ENCODE assay signal across 15 cellular contexts in genomic region chr1:8455700-8456305, GRCh38.
DNase-seq lines count a peak whose midpoint lies in the region; ATAC-seq, FAIRE-seq and TF ChIP-seq lines count a peak whose summit lies in the region.
"Had no signal": no experiment of that assay in that cellular context is flagged by ENCODE, and none has a peak within 500 bp of the region (broad histone marks: within the 10 kb centered on the region; RNA-seq: fewer than 3 reads in every experiment).

No MANE protein-coding gene starts in this region.

- no peaks in the 10 kb centered on the region for H3K79me2 ChIP-seq in mammary epithelial cell (ENCODE audit: insufficient read depth, low read length)
- peaks cover 56% of the 10 kb centered on the region for H3K79me2 ChIP-seq in smooth muscle cell (ENCODE audit: low read depth)

- no TSS peak for BruUV-seq in mammary epithelial cell (replicated peaks; lab: Mats Ljungman, UMichigan)

- no peak overlapping the region for H3K27ac ChIP-seq in mammary epithelial cell (ENCODE audit: insufficient read depth, low read depth, low read length)
- H3K27ac ChIP-seq in kidney (ENCODE audit: low read depth in 2 of 2, low read length in 2 of 2) = peak overlapping the region; percentile 39 to 56
- peak overlapping the region; percentile 89 for H3K27ac ChIP-seq in smooth muscle cell (ENCODE audit: low read depth)

- peak; percentile 33 for FAIRE-seq in H54 (lab: Jason Lieb, UNC)
- FAIRE-seq in kidney (lab: Jason Lieb, UNC) = no peak

- no peaks in the 10 kb centered on the region for H4K20me1 ChIP-seq in mammary epithelial cell (ENCODE audit: insufficient read depth, low read length)
- peaks cover 31% of the 10 kb centered on the region for H4K20me1 ChIP-seq in smooth muscle cell (ENCODE audit: low read depth)

- H3K4me2 ChIP-seq in mammary epithelial cell (ENCODE audit: insufficient read depth, low read depth, low read length) (peak overlapping the region; percentile 20), smooth muscle cell (peak overlapping the region; percentile 73)

- H3K4me3 ChIP-seq in mammary epithelial cell (replicated peaks in 1 of 3; ENCODE audit: insufficient read depth in 1 of 3, low read depth in 2 of 3, low read length in 3 of 3) (no peak overlapping the region), kidney (ENCODE audit: low read length in 2 of 2) (no peak overlapping the region), smooth muscle cell (no peak overlapping the region)

- H3K9me3 ChIP-seq in mammary epithelial cell (replicated peaks; ENCODE audit: insufficient read depth, low read length) (no peaks in the 10 kb centered on the region), kidney (ENCODE audit: control insufficient read depth in 1 of 2, low read length in 2 of 2) (no peaks in the 10 kb centered on the region), smooth muscle cell (replicated peaks; ENCODE audit: low read depth) (no peaks in the 10 kb centered on the region)

- dilution Hi-C loops in mammary epithelial cell (cut with HindIII; ENCODE audit: low sequenced_read_pairs) = no loop called here

- no peak for TF ChIP-seq CTCF in mammary epithelial cell (conservative IDR thresholded peaks at IDR 0.05 in 1 of 2, IDR thresholded peaks at IDR 0.05 in 1 of 2; ENCODE audit: extremely low read depth in 1 of 2, insufficient read depth in 1 of 2, low read depth in 1 of 2, low read length in 2 of 2)
- no peak for TF ChIP-seq CTCF in kidney (IDR thresholded peaks at IDR 0.05; ENCODE audit: borderline replicate concordance, extremely low read depth, insufficient read depth)
- TF ChIP-seq CTCF in smooth muscle cell (IDR thresholded peaks at IDR 0.05; ENCODE audit: borderline replicate concordance, insufficient read depth, poor library complexity, severe bottlenecking) = no peak

- H2AFZ ChIP-seq in mammary epithelial cell (ENCODE audit: low read depth, low read length) = no peak overlapping the region
- no peak overlapping the region for H2AFZ ChIP-seq in smooth muscle cell (ENCODE audit: low read depth)

- H3K27me3 ChIP-seq in mammary epithelial cell (ENCODE audit: insufficient read depth, low read length) (no peaks in the 10 kb centered on the region), smooth muscle cell (ENCODE audit: low read depth) (no peaks in the 10 kb centered on the region)

- no peak for ATAC-seq in GM21447 (IDR thresholded peaks at IDR 0.05; ENCODE audit: unreplicated experiment)
- no peak for ATAC-seq in GM19035 (IDR thresholded peaks at IDR 0.05; ENCODE audit: unreplicated experiment)
- ATAC-seq: stimulated activated effector memory CD8-positive, alpha-beta T cell treated with anti-CD3 and anti-CD28 coated beads, Interleukin-12 subunit alpha, Interleukin-12 subunit beta, amount 100 ng/mL, for 72 hours had no signal

- no peaks in the 10 kb centered on the region for H3K36me3 ChIP-seq in mammary epithelial cell (ENCODE audit: insufficient read depth, low read length)
- no peaks in the 10 kb centered on the region for H3K36me3 ChIP-seq in kidney (ENCODE audit: control insufficient read depth in 1 of 2, insufficient read depth in 2 of 2, low read length in 2 of 2)
- no peaks in the 10 kb centered on the region for H3K36me3 ChIP-seq in smooth muscle cell (ENCODE audit: low read depth)

- in situ Hi-C loops in mammary epithelial cell (cut with MboI; ENCODE audit: low sequenced_read_pairs in 2 of 2) = no loop called here

- H3K9ac ChIP-seq in mammary epithelial cell (ENCODE audit: insufficient read depth, low read length) = no peak overlapping the region
- peak overlapping the region in 1 of 2 donors; percentile 2 for H3K9ac ChIP-seq in kidney (ENCODE audit: low read length in 2 of 2)
- peak overlapping the region; percentile 53 for H3K9ac ChIP-seq in smooth muscle cell (ENCODE audit: low read depth)

- no peak for TF ChIP-seq POLR2A in H54 (IDR thresholded peaks at IDR 0.05; ENCODE audit: low read depth, low read length)

- H3K4me1 ChIP-seq in mammary epithelial cell (ENCODE audit: insufficient read depth, low read length) (peaks cover 14% of the 10 kb centered on the region), kidney (ENCODE audit: control insufficient read depth in 1 of 2, insufficient read depth in 1 of 2, low read depth in 1 of 2, low read length in 2 of 2) (peaks cover 18 to 25% of the 10 kb centered on the region in 2 donors), smooth muscle cell (ENCODE audit: low read depth) (peaks cover 28% of the 10 kb centered on the region)

- WGBS in mammary epithelial cell (ENCODE audit: low coverage, missing lambda C conversion rate) = 95% methylated on average over 7 of the region's 7 CpGs
- WGBS in smooth muscle cell (ENCODE audit: low lambda C conversion rate) = 46% methylated on average over 7 of the region's 7 CpGs

- intact Hi-C loops in mammary epithelial cell (cut with micrococcal nuclease) = no loop called here
- intact Hi-C loops in kidney (cut with DNase I) = no loop called here

- DNase-seq in H54 (ENCODE audit: insufficient read length, low spot score) (no peak), mammary epithelial cell (no peak), kidney (no peak), smooth muscle cell (lab: John Stamatoyannopoulos, UW; ENCODE audit: unreplicated experiment) (no peak), medulla oblongata (ENCODE audit: extremely low spot score) (no peak), NCI-H187 (lab: John Stamatoyannopoulos, UW) (no peak)
- DNase-seq: activated CD4-positive, alpha-beta T cell treated with anti-CD3 and anti-CD28 coated beads, Interleukin-2, amount 50 U/mL, for 48 hours; erythroblast; GF-D8; H7; Kasumi-1; NCI-H446 had no signal

- peaks cover 37% of the 10 kb centered on the region for H3F3A ChIP-seq in smooth muscle cell (ENCODE audit: low read depth)

- CTCF ChIA-PET in mammary epithelial cell (lab: Charles Lee; ENCODE audit: low non-redundant PET) = no interaction called here
